In the genomic region with DNA sequence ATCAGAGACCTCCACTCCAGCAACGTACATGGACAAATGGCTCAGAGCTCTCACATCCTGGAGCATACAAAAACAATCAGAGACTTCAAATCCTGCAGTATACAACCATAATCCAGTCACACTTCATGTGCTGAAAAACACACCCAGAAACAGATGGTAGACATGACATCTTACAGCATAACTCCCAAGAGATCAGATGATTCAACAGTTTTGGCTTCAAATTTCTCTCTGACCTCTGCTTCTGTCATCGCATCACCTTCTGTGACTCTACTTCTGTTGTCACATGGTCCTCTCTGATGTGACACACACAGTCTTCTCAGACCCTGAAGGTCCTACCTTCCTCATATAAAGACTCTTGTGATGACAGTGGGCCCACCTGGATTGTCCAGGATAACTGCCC, we compare ENCODE assay signal across 15 cellular contexts. TPM values are rescaled to one million over a fixed set of nuclear protein-coding genes. Genes with fewer than 3 reads are reported as not detected.
DNase-seq lines count a peak whose midpoint lies in the region; ATAC-seq and TF ChIP-seq lines count a peak whose summit lies in the region.
"Had no signal": no experiment of that assay in that cellular context is flagged by ENCODE, and none has a peak within 500 bp of the region (broad histone marks: within the 10 kb centered on the region; RNA-seq: fewer than 3 reads in every experiment).

No MANE protein-coding gene starts in this region.

- H3K9ac ChIP-seq in skeletal muscle satellite cell (ENCODE audit: low read depth, low read length) (no peak overlapping the region), MM.1S (ENCODE audit: low read length) (no peak overlapping the region)
- H3K9ac ChIP-seq: SK-N-SH had no signal

- H3F3A ChIP-seq in MM.1S (ENCODE audit: insufficient read depth, low read length), result no peaks in the 10 kb centered on the region

- H3K9me3 ChIP-seq in SJSA1 (replicated peaks) (no peaks in the 10 kb centered on the region), skeletal muscle satellite cell (replicated peaks; ENCODE audit: low read length) (no peaks in the 10 kb centered on the region), MM.1S (replicated peaks; ENCODE audit: insufficient read depth, low read length) (no peaks in the 10 kb centered on the region)
- H3K9me3 ChIP-seq: SK-N-SH had no signal

- no peaks in the 10 kb centered on the region for H3K9me3 Mint-ChIP-seq in activated naive CD4-positive, alpha-beta T cell treated with anti-CD3 and anti-CD28 coated beads, Interleukin-2, amount 50 U/mL, for 24 hours
- no peaks in the 10 kb centered on the region for H3K9me3 Mint-ChIP-seq in effector memory CD8-positive, alpha-beta T cell

- no peaks in the 10 kb centered on the region for H3K9me2 ChIP-seq in MM.1S (replicated peaks; ENCODE audit: insufficient read depth, low read length)
- H3K9me2 ChIP-seq: SK-N-SH had no signal

- H3K4me1 Mint-ChIP-seq in activated naive CD4-positive, alpha-beta T cell treated with anti-CD3 and anti-CD28 coated beads, Interleukin-2, amount 50 U/mL, for 24 hours, result peaks cover 85% of the 10 kb centered on the region
- H3K4me1 Mint-ChIP-seq in effector memory CD8-positive, alpha-beta T cell (ENCODE audit: low read depth in 2 of 2), result peaks cover 77 to 82% of the 10 kb centered on the region in 2 donors
- H3K4me1 Mint-ChIP-seq: neural crest cell had no signal

- no peak for ATAC-seq in effector memory CD8-positive, alpha-beta T cell (replicated peaks)
- ATAC-seq in HG02840 (IDR thresholded peaks at IDR 0.05; ENCODE audit: low FRiP score, unreplicated experiment), result no peak

- no peaks in the 10 kb centered on the region for H3K27me3 Mint-ChIP-seq in activated naive CD4-positive, alpha-beta T cell treated with anti-CD3 and anti-CD28 coated beads, Interleukin-2, amount 50 U/mL, for 24 hours
- no peaks in the 10 kb centered on the region for H3K27me3 Mint-ChIP-seq in effector memory CD8-positive, alpha-beta T cell

- no peaks in the 10 kb centered on the region for H3K79me2 ChIP-seq in MM.1S (ENCODE audit: low read length)

- no peak overlapping the region for H2AFZ ChIP-seq in MM.1S (ENCODE audit: low read length)

- no peaks in the 10 kb centered on the region for H3K36me3 Mint-ChIP-seq in activated naive CD4-positive, alpha-beta T cell treated with anti-CD3 and anti-CD28 coated beads, Interleukin-2, amount 50 U/mL, for 24 hours
- peaks cover 20% of the 10 kb centered on the region for H3K36me3 Mint-ChIP-seq in effector memory CD8-positive, alpha-beta T cell (ENCODE audit: insufficient read depth)

- H3K4me3 ChIP-seq in SJSA1, result no peak overlapping the region
- H3K4me3 ChIP-seq in skeletal muscle satellite cell (ENCODE audit: low read length), result no peak overlapping the region
- no peak overlapping the region for H3K4me3 ChIP-seq in MM.1S (ENCODE audit: low read length)

- H4K20me1 ChIP-seq in MM.1S (ENCODE audit: insufficient read depth, low read length), result no peaks in the 10 kb centered on the region

- DNase-seq in activated naive CD4-positive, alpha-beta T cell treated with anti-CD3 and anti-CD28 coated beads, Interleukin-2, amount 50 U/mL, for 16 hours, result no peak
- no peak for DNase-seq in SJSA1 (ENCODE audit: low read depth in 1 of 2, low spot score in 2 of 2)
- no peak for DNase-seq in effector memory CD8-positive, alpha-beta T cell
- DNase-seq in NCI-H2227 (lab: John Stamatoyannopoulos, UW; ENCODE audit: unreplicated experiment), result no peak
- no peak for DNase-seq in MM.1S
- DNase-seq: AML-193, GDM1, NCI-H1417 treated with DMSO at 0.1 percent for 48 hours, SK-N-SH had no signal

- no peaks in the 10 kb centered on the region for H3K36me3 ChIP-seq in SJSA1
- no peaks in the 10 kb centered on the region for H3K36me3 ChIP-seq in skeletal muscle satellite cell (ENCODE audit: insufficient read depth, low read length)
- H3K36me3 ChIP-seq in MM.1S (replicated peaks; ENCODE audit: insufficient read depth, low read length), result no peaks in the 10 kb centered on the region

- H3K27ac ChIP-seq in SJSA1, result peak overlapping the region; percentile 33
- H3K27ac ChIP-seq in MM.1S (ENCODE audit: low read length), result no peak overlapping the region

- H3K4me1 ChIP-seq in SJSA1 (replicated peaks), result peaks cover 45% of the 10 kb centered on the region
- H3K4me1 ChIP-seq in skeletal muscle satellite cell (ENCODE audit: control insufficient read depth, insufficient read depth, low read length), result peaks cover 18% of the 10 kb centered on the region
- no peaks in the 10 kb centered on the region for H3K4me1 ChIP-seq in MM.1S (ENCODE audit: low read length)

- H3K4me2 ChIP-seq in skeletal muscle satellite cell (ENCODE audit: low read length) (peak overlapping the region; percentile 11), MM.1S (ENCODE audit: low read depth, low read length) (no peak overlapping the region)
- H3K4me2 ChIP-seq: SK-N-SH had no signal

- H3K27ac Mint-ChIP-seq in activated naive CD4-positive, alpha-beta T cell treated with anti-CD3 and anti-CD28 coated beads, Interleukin-2, amount 50 U/mL, for 24 hours, result peak overlapping the region; percentile 66
- H3K27ac Mint-ChIP-seq in effector memory CD8-positive, alpha-beta T cell, result peak overlapping the region; percentile 87 to 93

- no peak for TF ChIP-seq CTCF in MM.1S (IDR thresholded peaks at IDR 0.05; ENCODE audit: low read length)

- H3K27me3 ChIP-seq in SJSA1 (replicated peaks) (no peaks in the 10 kb centered on the region), skeletal muscle satellite cell (ENCODE audit: control insufficient read depth, insufficient read depth, low read length) (no peaks in the 10 kb centered on the region), MM.1S (replicated peaks; ENCODE audit: insufficient read depth, low read length) (no peaks in the 10 kb centered on the region)

- peak overlapping the region; percentile 47 for H3K4me3 Mint-ChIP-seq in activated naive CD4-positive, alpha-beta T cell treated with anti-CD3 and anti-CD28 coated beads, Interleukin-2, amount 50 U/mL, for 24 hours
- H3K4me3 Mint-ChIP-seq in effector memory CD8-positive, alpha-beta T cell, result peak overlapping the region; percentile 63 to 66
- H3K4me3 Mint-ChIP-seq: neural crest cell had no signal

RNA-seq across cellular contexts. Expression of a gene that starts 18.5 kb away (rescaled TPM):
- 9.4 and 17.6 TPM in 2 replicates for total RNA-seq in SJSA1 (2014; rRNA removed; shearing (Covaris generic))
- 7.2 and 7.4 TPM in 2 replicates for total RNA-seq in skeletal muscle satellite cell (2012; rRNA removed)

RNA-seq across cellular contexts. Expression of a gene that starts 31.5 kb away (rescaled TPM):
- total RNA-seq in SJSA1 (2014; rRNA removed; shearing (Covaris generic)), result not detected in 2 replicates
- 0.25 TPM in 1 of 2 replicates, not detected in the other for total RNA-seq in skeletal muscle satellite cell (2012; rRNA removed)

RNA-seq across cellular contexts. Expression of a gene that starts 46.5 kb away (rescaled TPM):
- total RNA-seq in SJSA1 (2014; rRNA removed; shearing (Covaris generic)), result not detected in 2 replicates
- total RNA-seq in skeletal muscle satellite cell (2012; rRNA removed), result not detected in 2 replicates
- total RNA-seq: activated CD8-positive, alpha-beta memory T cell treated with anti-CD3 and anti-CD28 coated beads for 36 hours; frontal cortex; neural crest cell had no signal
